In genomic region chr15:51006336-51006985, GRCh38 we compare ENCODE assay signal across 28 cellular contexts.
"Had no signal": no experiment of that assay in that cellular context is flagged by ENCODE, and none has a peak within 500 bp of the region (broad histone marks: within the 10 kb centered on the region; RNA-seq: fewer than 3 reads in every experiment).

No MANE protein-coding gene starts in this region.

- ATAC-seq: activated CD8-positive, alpha-beta memory T cell treated with anti-CD3 and anti-CD28 coated beads, Interleukin-2, amount 10 ng/mL, durations not matched to agents 7 days and 5 days had no signal

- H3K27me3 Mint-ChIP-seq: activated CD4-positive, alpha-beta T cell treated with anti-CD3 and anti-CD28 coated beads, Interleukin-2, amount 10 ng/mL, durations not matched to agents 7 days and 5 days; activated CD8-positive, alpha-beta memory T cell treated with anti-CD3 and anti-CD28 coated beads, Interleukin-2, amount 10 ng/mL, durations not matched to agents 7 days and 5 days; activated naive CD8-positive, alpha-beta T cell treated with anti-CD3 and anti-CD28 coated beads for 36 hours; central memory CD8-positive, alpha-beta T cell had no signal

- H3K4me1 Mint-ChIP-seq: activated CD4-positive, alpha-beta T cell treated with anti-CD3 and anti-CD28 coated beads, Interleukin-2, amount 10 ng/mL, durations not matched to agents 7 days and 5 days; central memory CD8-positive, alpha-beta T cell had no signal

- H3K4me3 Mint-ChIP-seq: activated CD4-positive, alpha-beta T cell treated with anti-CD3 and anti-CD28 coated beads, Interleukin-2, amount 10 ng/mL, durations not matched to agents 7 days and 5 days; activated CD8-positive, alpha-beta memory T cell treated with anti-CD3 and anti-CD28 coated beads, Interleukin-2, amount 10 ng/mL, durations not matched to agents 7 days and 5 days; activated naive CD8-positive, alpha-beta T cell treated with anti-CD3 and anti-CD28 coated beads for 36 hours; central memory CD8-positive, alpha-beta T cell had no signal

- H3K9me3 Mint-ChIP-seq: central memory CD8-positive, alpha-beta T cell had no signal

- DNase-seq: activated CD4-positive, alpha-beta T cell treated with anti-CD3 and anti-CD28 coated beads for 1 hour; activated CD4-positive, alpha-beta T cell treated with anti-CD3 and anti-CD28 coated beads, Interleukin-2, amount 10 ng/mL, durations not matched to agents 7 days and 5 days; activated CD4-positive, alpha-beta T cell treated with anti-CD3 and anti-CD28 coated beads, Interleukin-2, amount 50 U/mL, for 48 hours; activated CD4-positive, CD25-positive, alpha-beta regulatory T cell; activated CD8-positive, alpha-beta memory T cell treated with anti-CD3 and anti-CD28 coated beads for 24 hours; activated CD8-positive, alpha-beta memory T cell treated with anti-CD3 and anti-CD28 coated beads, Interleukin-2, amount 10 ng/mL, durations not matched to agents 7 days and 5 days; activated CD8-positive, alpha-beta memory T cell treated with anti-CD3 and anti-CD28 coated beads, Interleukin-2, amount 50 U/mL, for 48 hours; activated effector memory CD4-positive, alpha-beta T cell treated with anti-CD3 and anti-CD28 coated beads, Interleukin-2, amount 50 U/mL, for 16 hours; activated naive CD4-positive, alpha-beta T cell; activated naive CD4-positive, alpha-beta T cell treated with anti-CD3 and anti-CD28 coated beads, Interleukin-2, amount 50 U/mL, for 16 hours; activated naive CD8-positive, alpha-beta T cell treated with anti-CD3 and anti-CD28 coated beads for 36 hours; activated T-cell treated with anti-CD3 and anti-CD28 coated beads, Interleukin-2, amount 50 U/mL, for 48 hours; amygdala; MM.1S; MV-4-11; NCI-H1092; NCI-H1436 treated with DMSO at 0.1 percent for 48 hours; NCI-H1694 treated with DMSO at 0.1 percent for 48 hours; NCI-H2029; NCI-H2171; NCI-H510A; NCI-H526; NCI-H748 treated with DMSO at 0.1 percent for 48 hours; OCI-M1; Right ventricle myocardium superior; T1000; WERI-Rb-1 had no signal

- H3K27ac Mint-ChIP-seq: activated CD4-positive, alpha-beta T cell treated with anti-CD3 and anti-CD28 coated beads, Interleukin-2, amount 10 ng/mL, durations not matched to agents 7 days and 5 days; activated CD8-positive, alpha-beta memory T cell treated with anti-CD3 and anti-CD28 coated beads, Interleukin-2, amount 10 ng/mL, durations not matched to agents 7 days and 5 days; activated naive CD8-positive, alpha-beta T cell treated with anti-CD3 and anti-CD28 coated beads for 36 hours had no signal
